Comparison of ENCODE assay signal across 31 cellular contexts in genomic region chr1:219076536-219076935, GRCh38.
"Had no signal": no experiment of that assay in that cellular context is flagged by ENCODE, and none has a peak within 500 bp of the region (broad histone marks: within the 10 kb centered on the region; RNA-seq: fewer than 3 reads in every experiment).

No MANE protein-coding gene starts in this region.

- H3K27ac Mint-ChIP-seq: activated CD4-positive, alpha-beta memory T cell treated with anti-CD3 and anti-CD28 coated beads for 36 hours; activated CD4-positive, alpha-beta T cell treated with anti-CD3 and anti-CD28 coated beads, Interleukin-2, amount 10 ng/mL, durations not matched to agents 24 days and 14 days; activated T-helper 17 cell treated with anti-CD3 and anti-CD28 coated beads, Interleukin-2, amount 50 U/mL, for 72 hours; effector memory CD8-positive, alpha-beta T cell; immature natural killer cell; naive B cell; T-helper 1 cell treated with Interleukin-12 subunit alpha and Interleukin-12 subunit beta and Interleukin-4 antibody, amounts not matched to agents 30 μg/mL and 1 μg/mL, for 36 hours had no signal

- ATAC-seq: activated T-cell treated with anti-CD3 and anti-CD28 coated beads, Interleukin-2, amount 50 U/mL, for 4 hours; activated T-helper 17 cell treated with anti-CD3 and anti-CD28 coated beads, Interleukin-2, amount 50 U/mL, for 72 hours; effector memory CD8-positive, alpha-beta T cell; gastroesophageal sphincter had no signal

- H3K27me3 Mint-ChIP-seq: activated CD4-positive, alpha-beta memory T cell treated with anti-CD3 and anti-CD28 coated beads for 36 hours; activated CD4-positive, alpha-beta T cell treated with anti-CD3 and anti-CD28 coated beads, Interleukin-2, amount 10 ng/mL, durations not matched to agents 24 days and 14 days; activated T-helper 17 cell treated with anti-CD3 and anti-CD28 coated beads, Interleukin-2, amount 50 U/mL, for 72 hours; effector memory CD8-positive, alpha-beta T cell had no signal

- H3K4me1 ChIP-seq: gastroesophageal sphincter, right atrium auricular region, spleen, transverse colon had no signal

- H3K4me3 Mint-ChIP-seq: activated CD4-positive, alpha-beta memory T cell treated with anti-CD3 and anti-CD28 coated beads for 36 hours; activated CD4-positive, alpha-beta T cell treated with anti-CD3 and anti-CD28 coated beads, Interleukin-2, amount 10 ng/mL, durations not matched to agents 24 days and 14 days; activated T-cell treated with anti-CD3 and anti-CD28 coated beads, Interleukin-2, amount 50 U/mL, for 4 hours; activated T-helper 17 cell treated with anti-CD3 and anti-CD28 coated beads, Interleukin-2, amount 50 U/mL, for 72 hours; effector memory CD8-positive, alpha-beta T cell; immature natural killer cell; naive B cell; neural crest cell; T-helper 1 cell treated with Interleukin-12 subunit alpha and Interleukin-12 subunit beta and Interleukin-4 antibody, amounts not matched to agents 30 μg/mL and 1 μg/mL, for 36 hours had no signal

- H3K27ac ChIP-seq: gastroesophageal sphincter, right atrium auricular region, spleen, transverse colon, VCaP had no signal

- H3K36me3 ChIP-seq: gastroesophageal sphincter, right atrium auricular region, spleen, transverse colon had no signal

- H3K27me3 ChIP-seq: gastroesophageal sphincter, right atrium auricular region, spleen, transverse colon had no signal

- DNase-seq: activated CD4-positive, alpha-beta memory T cell treated with anti-CD3 and anti-CD28 coated beads for 36 hours; activated CD4-positive, alpha-beta T cell treated with anti-CD3 and anti-CD28 coated beads, Interleukin-2, amount 10 ng/mL, durations not matched to agents 24 days and 14 days; activated CD4-positive, CD25-positive, alpha-beta regulatory T cell treated with anti-CD3 and anti-CD28 coated beads, Interleukin-2, amount 50 U/mL, for 72 hours; activated CD8-positive, alpha-beta memory T cell treated with anti-CD3 and anti-CD28 coated beads, Interleukin-2, amount 50 U/mL, for 48 hours; activated gamma-delta T cell treated with Interleukin-2 at 50 U/mL for 16 hours; activated naive CD4-positive, alpha-beta T cell treated with anti-CD3 and anti-CD28 coated beads, Interleukin-2, amount 50 U/mL, for 16 hours; activated T-cell treated with anti-CD3 and anti-CD28 coated beads, Interleukin-2, amount 50 U/mL, for 4 hours; amniotic stem cell; caudate nucleus; cortex of kidney; effector memory CD8-positive, alpha-beta T cell; erythroblast; hippocampal formation; immature natural killer cell; kidney; naive B cell; occipital lobe; spleen; stimulated activated naive CD4-positive, alpha-beta T cell treated with Interleukin-2 at 50 U/mL for 16 hours; SW 1271; T-helper 9 cell; transverse colon had no signal

- H3K4me3 ChIP-seq: gastroesophageal sphincter, right atrium auricular region, spleen, transverse colon had no signal

- H3K9me3 Mint-ChIP-seq: activated CD4-positive, alpha-beta T cell treated with anti-CD3 and anti-CD28 coated beads, Interleukin-2, amount 10 ng/mL, durations not matched to agents 24 days and 14 days; activated T-helper 17 cell treated with anti-CD3 and anti-CD28 coated beads, Interleukin-2, amount 50 U/mL, for 72 hours; T-helper 1 cell treated with Interleukin-12 subunit alpha and Interleukin-12 subunit beta and Interleukin-4 antibody, amounts not matched to agents 30 μg/mL and 1 μg/mL, for 36 hours had no signal

- H3K4me1 Mint-ChIP-seq: activated CD4-positive, alpha-beta T cell treated with anti-CD3 and anti-CD28 coated beads, Interleukin-2, amount 10 ng/mL, durations not matched to agents 24 days and 14 days; activated T-helper 17 cell treated with anti-CD3 and anti-CD28 coated beads, Interleukin-2, amount 50 U/mL, for 72 hours; immature natural killer cell; neural crest cell had no signal

- H3K36me3 Mint-ChIP-seq: activated CD4-positive, alpha-beta memory T cell treated with anti-CD3 and anti-CD28 coated beads for 36 hours; immature natural killer cell had no signal

- FAIRE-seq: astrocyte, kidney, TTC549, urothelium cell line had no signal

- H3K9me3 ChIP-seq: gastroesophageal sphincter, right atrium auricular region, transverse colon had no signal
